ENCODE assay signal across 16 cellular contexts in genomic region chr6:2132416-2132815, GRCh38.
DNase-seq lines count a peak whose midpoint lies in the region; ATAC-seq and TF ChIP-seq lines count a peak whose summit lies in the region.
"Had no signal": no experiment of that assay in that cellular context is flagged by ENCODE, and none has a peak within 500 bp of the region (broad histone marks: within the 10 kb centered on the region; RNA-seq: fewer than 3 reads in every experiment).

No MANE protein-coding gene starts in this region.

- H3K4me1 Mint-ChIP-seq in T-helper 17 cell: peaks cover 25% of the 10 kb centered on the region

- peak; percentile 85 for ATAC-seq in omental fat pad (ENCODE audit: low FRiP score)
- ATAC-seq in T-helper 17 cell: no peak
- ATAC-seq: K562 had no signal

- TF ChIP-seq CTCF in fibroblast of mammary gland (conservative IDR thresholded peaks at IDR 0.05; ENCODE audit: control insufficient read depth, insufficient read depth, low read depth, low read length): no peak
- TF ChIP-seq CTCF in omental fat pad (IDR thresholded peaks at IDR 0.05): no peak

- DNase-seq in LHCN-M2 (ENCODE audit: low read depth): peak; percentile 31
- DNase-seq in SK-MEL-5 (ENCODE audit: low read depth, low spot score): peak; percentile 28
- peak; percentile 27 for DNase-seq in fibroblast of mammary gland (ENCODE audit: low read depth)
- DNase-seq in omental fat pad (ENCODE audit: low spot score): no peak
- no peak for DNase-seq in activated effector memory CD4-positive, alpha-beta T cell treated with anti-CD3 and anti-CD28 coated beads, Interleukin-2, amount 50 U/mL, for 16 hours
- DNase-seq in T-helper 17 cell: no peak
- DNase-seq in NCI-H187 (lab: John Stamatoyannopoulos, UW): no peak
- no peak for DNase-seq in activated CD4-positive, CD25-positive, alpha-beta regulatory T cell treated with anti-CD3 and anti-CD28 coated beads, Interleukin-2, amount 50 U/mL, for 72 hours
- DNase-seq: amygdala, colonic mucosa, NCI-H345, right lobe of liver had no signal

- no peaks in the 10 kb centered on the region for H3K27me3 Mint-ChIP-seq in T-helper 17 cell
- H3K27me3 Mint-ChIP-seq: memory B cell had no signal

- no peaks in the 10 kb centered on the region for H3K36me3 Mint-ChIP-seq in T-helper 17 cell (ENCODE audit: low read depth)
- H3K36me3 Mint-ChIP-seq: memory B cell had no signal

- in situ Hi-C loops in SK-MEL-5 (cut with HindIII; ENCODE audit: low pct_unique_long_range_greater_than_20kb, low sequenced_read_pairs): no loop called here

- no peak overlapping the region for H3K27ac Mint-ChIP-seq in T-helper 17 cell
- H3K27ac Mint-ChIP-seq: memory B cell had no signal

- no peaks in the 10 kb centered on the region for H3K9me3 ChIP-seq in T-helper 17 cell (ENCODE audit: control insufficient read depth, low read length, poor library complexity, severe bottlenecking)
- H3K9me3 ChIP-seq: colonic mucosa, esophagus muscularis mucosa, right lobe of liver, suprapubic skin had no signal

- H3K4me3 ChIP-seq in fibroblast of mammary gland (ENCODE audit: control insufficient read depth, low read depth, low read length): no peak overlapping the region
- H3K4me3 ChIP-seq: colonic mucosa, esophagus muscularis mucosa, K562, right lobe of liver, suprapubic skin had no signal

- H3K4me3 Mint-ChIP-seq in T-helper 17 cell: no peak overlapping the region
- H3K4me3 Mint-ChIP-seq: memory B cell had no signal

Comparison
In these comparisons a context has a peak if more than half of its experiments do, and no peak if none do; other contexts are left out.
1. DNase-seq: peak in LHCN-M2 (single experiment), SK-MEL-5 (single experiment) and fibroblast of mammary gland (single experiment); none in omental fat pad (single experiment), activated effector memory CD4-positive, alpha-beta T cell treated with anti-CD3 and anti-CD28 coated beads, Interleukin-2, amount 50 U/mL, for 16 hours (single experiment), T-helper 17 cell (0 of 3), NCI-H187 (0 of 2) and activated CD4-positive, CD25-positive, alpha-beta regulatory T cell treated with anti-CD3 and anti-CD28 coated beads, Interleukin-2, amount 50 U/mL, for 72 hours (single experiment).